9 cellular contexts compared by ENCODE assay signal in genomic region chr11:75398906-75399305, GRCh38. TPM values are rescaled to one million over a fixed set of nuclear protein-coding genes. Genes with fewer than 3 reads are reported as not detected.
DNase-seq lines count a peak whose midpoint lies in the region; ATAC-seq and TF ChIP-seq lines count a peak whose summit lies in the region.
"Had no signal": no experiment of that assay in that cellular context is flagged by ENCODE, and none has a peak within 500 bp of the region (broad histone marks: within the 10 kb centered on the region; RNA-seq: fewer than 3 reads in every experiment).

No MANE protein-coding gene starts in this region.

- H3K27ac Mint-ChIP-seq in activated T-cell treated with anti-CD3 and anti-CD28 coated beads, Interleukin-2, amount 50 U/mL, for 24 hours, result peak overlapping the region; percentile 98
- H3K27ac Mint-ChIP-seq in central memory CD8-positive, alpha-beta T cell (ENCODE audit: low read depth), result peak overlapping the region; percentile 97

- no peak for TF ChIP-seq POLR2A in spleen (IDR thresholded peaks at IDR 0.05)

- H3K9me3 Mint-ChIP-seq in activated T-cell treated with anti-CD3 and anti-CD28 coated beads, Interleukin-2, amount 50 U/mL, for 24 hours, result no peaks in the 10 kb centered on the region
- H3K9me3 Mint-ChIP-seq in central memory CD8-positive, alpha-beta T cell, result no peaks in the 10 kb centered on the region

- no peak overlapping the region for H3K9ac ChIP-seq in Karpas-422 (ENCODE audit: low read length)

- H3K4me1 Mint-ChIP-seq in activated T-cell treated with anti-CD3 and anti-CD28 coated beads, Interleukin-2, amount 50 U/mL, for 24 hours (ENCODE audit: low read depth), result peaks cover 39% of the 10 kb centered on the region
- peaks cover 47% of the 10 kb centered on the region for H3K4me1 Mint-ChIP-seq in central memory CD8-positive, alpha-beta T cell

- intact Hi-C loops in spleen (cut with DNase I; ENCODE audit: low total_unique reads) (no loop called here), mucosa of descending colon (cut with DNase I, micrococcal nuclease) (no loop called here)

- no peaks in the 10 kb centered on the region for H3K9me2 ChIP-seq in Karpas-422 (replicated peaks; ENCODE audit: insufficient read depth, low read length)

- peaks cover 47% of the 10 kb centered on the region for H3K36me3 Mint-ChIP-seq in activated T-cell treated with anti-CD3 and anti-CD28 coated beads, Interleukin-2, amount 50 U/mL, for 24 hours (ENCODE audit: low read depth)
- H3K36me3 Mint-ChIP-seq in central memory CD8-positive, alpha-beta T cell (ENCODE audit: insufficient read depth), result peaks cover 41% of the 10 kb centered on the region

- H3K27ac ChIP-seq in Karpas-422 (ENCODE audit: low read length) (no peak overlapping the region), spleen (peak overlapping the region in 4 of 8 donors; percentile 93 to 97 (median 95))

- H3K27me3 ChIP-seq in Karpas-422 (ENCODE audit: low read length) (no peaks in the 10 kb centered on the region), spleen (replicated peaks in 1 of 7) (no peaks in the 10 kb centered on the region)

- DNase-seq in activated T-cell treated with anti-CD3 and anti-CD28 coated beads, Interleukin-2, amount 50 U/mL, for 24 hours, result no peak
- DNase-seq in activated T-cell treated with anti-CD3 and anti-CD28 coated beads, Interleukin-2, amount 50 U/mL, for 1 hour, result no peak
- DNase-seq in Karpas-422 (no peak), spleen (peak; percentile 71), NCI-H748 treated with DMSO at 0.1 percent for 48 hours (lab: John Stamatoyannopoulos, UW) (no peak), mucosa of descending colon (no peak)
- no peak for DNase-seq in central memory CD8-positive, alpha-beta T cell (ENCODE audit: low spot score in 2 of 2)

- WGBS in spleen, 5 donors, result 72 to 85% (median 83%) methylated on average over 8 of the region's 8 CpGs

- H3K79me2 ChIP-seq in Karpas-422 (ENCODE audit: low read length), result peaks cover 46% of the 10 kb centered on the region

- peaks cover 42% of the 10 kb centered on the region for H3K36me3 ChIP-seq in Karpas-422 (ENCODE audit: insufficient read depth, low read length)
- H3K36me3 ChIP-seq in spleen, result peaks cover 0 to 34% (median 33%) of the 10 kb centered on the region in 6 donors
- H3K36me3 ChIP-seq in mucosa of descending colon (ENCODE audit: low read depth), result peaks cover 8% of the 10 kb centered on the region

- H2AFZ ChIP-seq in Karpas-422 (ENCODE audit: low read length), result peak overlapping the region; percentile 64; the same call in 1 of the 2 replicates

- H3K4me3 ChIP-seq in Karpas-422 (ENCODE audit: low read length), result peak overlapping the region; percentile 86; the same call in 1 of the 2 replicates
- peak overlapping the region in 2 of 8 donors; percentile 59 to 95 for H3K4me3 ChIP-seq in spleen
- H3K4me3 ChIP-seq in mucosa of descending colon, result no peak overlapping the region

- H3K4me1 ChIP-seq in Karpas-422 (ENCODE audit: low read length) (peaks cover 38% of the 10 kb centered on the region), spleen (peaks cover 22 to 68% (median 49%) of the 10 kb centered on the region in 6 donors), mucosa of descending colon (ENCODE audit: low read depth) (peaks cover 11% of the 10 kb centered on the region)

- H4K20me1 ChIP-seq in Karpas-422 (ENCODE audit: insufficient read depth, low read depth, low read length), result peaks cover 44% of the 10 kb centered on the region

- ATAC-seq in central memory CD8-positive, alpha-beta T cell (replicated peaks; ENCODE audit: extremely low read depth, poor library complexity, severe bottlenecking), result no peak
- no peak for ATAC-seq in activated CD4-positive, CD25-positive, alpha-beta regulatory T cell treated with anti-CD3 and anti-CD28 coated beads, Interleukin-2, amount 50 U/mL, for 24 hours
- ATAC-seq in mucosa of descending colon, result no peak

- H3K9me3 ChIP-seq in Karpas-422 (ENCODE audit: low read length), result no peaks in the 10 kb centered on the region
- no peaks in the 10 kb centered on the region for H3K9me3 ChIP-seq in spleen
- no peaks in the 10 kb centered on the region for H3K9me3 ChIP-seq in mucosa of descending colon
- H3K9me3 ChIP-seq: thoracic aorta had no signal

- peak overlapping the region; percentile 99 for H3K4me3 Mint-ChIP-seq in activated T-cell treated with anti-CD3 and anti-CD28 coated beads, Interleukin-2, amount 50 U/mL, for 24 hours
- H3K4me3 Mint-ChIP-seq in central memory CD8-positive, alpha-beta T cell, result peak overlapping the region; percentile 97

- H3K27me3 Mint-ChIP-seq in activated T-cell treated with anti-CD3 and anti-CD28 coated beads, Interleukin-2, amount 50 U/mL, for 24 hours, result no peaks in the 10 kb centered on the region
- H3K27me3 Mint-ChIP-seq in central memory CD8-positive, alpha-beta T cell, result no peaks in the 10 kb centered on the region

- no peak for TF ChIP-seq CTCF in spleen (IDR thresholded peaks at IDR 0.05 in 8 of 11, conservative IDR thresholded peaks at IDR 0.05 in 3 of 11)
- TF ChIP-seq CTCF in mucosa of descending colon (IDR thresholded peaks at IDR 0.05), result no peak

- peak overlapping the region; percentile 9 for H3K4me2 ChIP-seq in Karpas-422 (ENCODE audit: low read depth, low read length, poor library complexity, severe bottlenecking)

RNA-seq across cellular contexts. Expression of gene RPS3, which starts 0.4 kb away (rescaled TPM):
- 2,332 and 2,975 TPM in 2 replicates for total RNA-seq in Karpas-422 (2014; rRNA removed; shearing (Covaris generic); ENCODE audit: low replicate concordance)
- total RNA-seq in spleen (1,000 to 10,000 TPM; 1,482 to 2,624 (median 2,197) TPM), mucosa of descending colon (1,000 to 10,000 TPM; 1,703 to 2,122 (median 2,056) TPM)
- 1,000 to 10,000 TPM; 4,940 to 5,449 (median 5,352) TPM for polyA plus RNA-seq in spleen

RNA-seq across cellular contexts. Expression of gene KLHL35, which starts 34.1 kb away (rescaled TPM):
- total RNA-seq in Karpas-422 (2014; rRNA removed; shearing (Covaris generic); ENCODE audit: low replicate concordance), result 1.3 and 8.5 TPM in 2 replicates
- 1 to 10 TPM in 6 of 7 donors, under 1 TPM in 1; 0.19 to 3.5 (median 1.8) TPM for total RNA-seq in spleen
- polyA plus RNA-seq in spleen, result 1 to 10 TPM; 2.0 to 3.8 (median 2.8) TPM
- total RNA-seq in mucosa of descending colon, result 1 to 10 TPM in 1 of 3 donors, under 1 TPM in 2; 0.25 to 1.7 (median 0.49) TPM

RNA-seq across cellular contexts. Expression of gene ARRB1, which starts 47.4 kb away (rescaled TPM):
- total RNA-seq in Karpas-422 (2014; rRNA removed; shearing (Covaris generic); ENCODE audit: low replicate concordance), result not detected in 2 replicates
- total RNA-seq in spleen (100 to 1,000 TPM in 3 of 7 donors, 10 to 100 TPM in 4; 77.7 to 139 (median 84.8) TPM), mucosa of descending colon (100 to 1,000 TPM in 2 of 3 donors, 10 to 100 TPM in 1; 76.7 to 128 (median 121) TPM)
- polyA plus RNA-seq in spleen, result 10 to 100 TPM; 11.6 to 49.3 (median 13.1) TPM

Comparison
In these comparisons a context has a peak if more than half of its experiments do, and no peak if none do; other contexts are left out.
1. RNA of gene ARRB1, which starts 47.4 kb away (total RNA-seq): 76.7 to 128 TPM in mucosa of descending colon and 77.7 to 139 TPM in spleen; not detected in Karpas-422; every median in the first group is over 10 times any median in the second.